In genomic region chr3:53170325-53171108, GRCh38 we compare ENCODE assay signal across 8 cellular contexts. TPM values are rescaled to one million over a fixed set of nuclear protein-coding genes. Genes with fewer than 3 reads are reported as not detected.
DNase-seq lines count a peak whose midpoint lies in the region; ATAC-seq, FAIRE-seq and TF ChIP-seq lines count a peak whose summit lies in the region.

No MANE protein-coding gene starts in this region.

- no peak overlapping the region for H3K9ac ChIP-seq in kidney (ENCODE audit: low read length in 2 of 2)

- intact Hi-C loops in sciatic nerve (cut with DNase I) (no loop called here), kidney (cut with DNase I) (no loop called here)

- H3K4me1 Mint-ChIP-seq in activated naive CD4-positive, alpha-beta T cell treated with anti-CD3 and anti-CD28 coated beads, Interleukin-2, amount 10 ng/mL, durations not matched to agents 7 days and 5 days = peaks cover 30% of the 10 kb centered on the region
- H3K4me1 Mint-ChIP-seq in mesothelial cell of epicardium = peaks cover 23% of the 10 kb centered on the region

- no peak overlapping the region for H3K4me3 ChIP-seq in kidney (ENCODE audit: low read length in 2 of 2)

- H3K9me3 ChIP-seq in kidney (ENCODE audit: control insufficient read depth in 1 of 2, low read length in 2 of 2) = no peaks in the 10 kb centered on the region

- H3K4me1 ChIP-seq in kidney (ENCODE audit: control insufficient read depth in 1 of 2, insufficient read depth in 1 of 2, low read depth in 1 of 2, low read length in 2 of 2) = peaks cover 26 to 53% of the 10 kb centered on the region in 2 donors

- TF ChIP-seq CTCF in mesothelial cell of epicardium (IDR thresholded peaks at IDR 0.05; ENCODE audit: unreplicated experiment) (no peak), kidney (IDR thresholded peaks at IDR 0.05; ENCODE audit: borderline replicate concordance, extremely low read depth, insufficient read depth) (no peak)

- peak; percentile 41 for DNase-seq in activated naive CD4-positive, alpha-beta T cell treated with anti-CD3 and anti-CD28 coated beads, Interleukin-2, amount 10 ng/mL, durations not matched to agents 7 days and 5 days
- no peak for DNase-seq in sciatic nerve (ENCODE audit: low spot score)
- DNase-seq in COR-L47 (lab: John Stamatoyannopoulos, UW) = no peak
- DNase-seq in mesothelial cell of epicardium (ENCODE audit: low spot score in 2 of 2, unreplicated experiment in 2 of 2) = no peak
- DNase-seq in kidney = no peak

- no peaks in the 10 kb centered on the region for H3K9me3 Mint-ChIP-seq in activated naive CD4-positive, alpha-beta T cell treated with anti-CD3 and anti-CD28 coated beads, Interleukin-2, amount 10 ng/mL, durations not matched to agents 7 days and 5 days
- no peaks in the 10 kb centered on the region for H3K9me3 Mint-ChIP-seq in mesothelial cell of epicardium

- ATAC-seq in GM18907 (IDR thresholded peaks at IDR 0.05; ENCODE audit: unreplicated experiment) = peak; percentile 49
- ATAC-seq in HG03175 (IDR thresholded peaks at IDR 0.05; ENCODE audit: unreplicated experiment) = peak; percentile 47
- peak; percentile 6 for ATAC-seq in sciatic nerve
- ATAC-seq in GM19328 (IDR thresholded peaks at IDR 0.05; ENCODE audit: unreplicated experiment) = no peak

- H3K4me3 Mint-ChIP-seq in activated naive CD4-positive, alpha-beta T cell treated with anti-CD3 and anti-CD28 coated beads, Interleukin-2, amount 10 ng/mL, durations not matched to agents 7 days and 5 days = no peak overlapping the region
- no peak overlapping the region for H3K4me3 Mint-ChIP-seq in mesothelial cell of epicardium

- no peak for FAIRE-seq in kidney (lab: Jason Lieb, UNC)

- H3K36me3 Mint-ChIP-seq in activated naive CD4-positive, alpha-beta T cell treated with anti-CD3 and anti-CD28 coated beads, Interleukin-2, amount 10 ng/mL, durations not matched to agents 7 days and 5 days = peaks cover 3% of the 10 kb centered on the region
- peaks cover 2% of the 10 kb centered on the region for H3K36me3 Mint-ChIP-seq in mesothelial cell of epicardium

- peaks cover 5 to 7% of the 10 kb centered on the region in 2 donors for H3K36me3 ChIP-seq in kidney (ENCODE audit: control insufficient read depth in 1 of 2, insufficient read depth in 2 of 2, low read length in 2 of 2)

- no peak overlapping the region for H3K27ac Mint-ChIP-seq in activated naive CD4-positive, alpha-beta T cell treated with anti-CD3 and anti-CD28 coated beads, Interleukin-2, amount 10 ng/mL, durations not matched to agents 7 days and 5 days
- H3K27ac Mint-ChIP-seq in mesothelial cell of epicardium = no peak overlapping the region

- peak overlapping the region in 1 of 2 donors; percentile 75 for H3K27ac ChIP-seq in kidney (ENCODE audit: low read depth in 2 of 2, low read length in 2 of 2)

- no peaks in the 10 kb centered on the region for H3K27me3 Mint-ChIP-seq in activated naive CD4-positive, alpha-beta T cell treated with anti-CD3 and anti-CD28 coated beads, Interleukin-2, amount 10 ng/mL, durations not matched to agents 7 days and 5 days
- H3K27me3 Mint-ChIP-seq in mesothelial cell of epicardium (ENCODE audit: low read depth) = no peaks in the 10 kb centered on the region

- CTCF ChIA-PET in activated naive CD4-positive, alpha-beta T cell treated with anti-CD3 and anti-CD28 coated beads, Interleukin-2, amount 10 ng/mL, durations not matched to agents 7 days and 5 days (lab: Charles Lee) = interaction anchor here (0.9 to 2.2 kb wide), 4 partner anchors 26 to 61 kb away, joined by 3 to 10 read pairs (median 4); no protein-coding TSS in a partner anchor

RNA-seq across cellular contexts. Expression of gene PRKCD, which starts 9.5 kb away (rescaled TPM):
- total RNA-seq in sciatic nerve = 30.3 TPM
- total RNA-seq in mesothelial cell of epicardium = 15.2 to 17.0 TPM (median 16.1 TPM) in 3 replicates
- 26.6 TPM for total RNA-seq in kidney
- 29.1 TPM for polyA plus RNA-seq in kidney (ENCODE audit: insufficient read depth, low read depth, low replicate concordance)

RNA-seq across cellular contexts. Expression of gene RFT1, which starts 40.3 kb away (rescaled TPM):
- 21.3 TPM for total RNA-seq in sciatic nerve
- 27.7 to 30.4 TPM (median 28.3 TPM) in 3 replicates for total RNA-seq in mesothelial cell of epicardium
- 22.8 TPM for total RNA-seq in kidney
- polyA plus RNA-seq in kidney (ENCODE audit: insufficient read depth, low read depth, low replicate concordance) = 14.7 TPM
